In the genomic region with DNA sequence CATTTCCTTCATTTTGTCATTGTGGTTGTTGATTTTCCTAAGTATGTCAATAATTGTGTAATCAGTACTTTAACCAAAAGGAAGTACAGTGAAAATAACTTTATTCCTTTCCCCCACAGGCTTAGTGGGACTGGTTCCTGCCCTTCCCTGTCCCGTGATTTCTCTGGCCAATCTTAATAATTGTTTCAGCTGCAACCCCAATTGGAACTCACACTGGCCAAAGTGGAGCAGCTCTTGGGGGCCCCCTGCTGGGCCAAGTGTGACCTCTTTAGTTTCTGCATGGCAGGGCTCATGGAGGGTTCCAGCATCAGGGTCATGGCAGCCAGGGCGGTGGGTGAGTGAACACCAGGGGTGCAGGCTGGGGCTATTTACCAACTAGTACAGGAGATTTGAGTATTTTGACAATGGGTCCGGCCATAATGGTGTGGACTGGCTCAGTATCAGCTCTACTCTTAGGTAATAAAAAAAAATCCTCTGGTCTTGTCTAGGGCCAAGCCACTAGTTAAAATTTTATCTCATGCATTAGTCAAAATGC, we compare ENCODE assay signal across 1 cellular context.
TF ChIP-seq lines count a peak whose summit lies in the region.

No MANE protein-coding gene starts in this region.

TF ChIP-seq in GM23338, 12 proteins besides CTCF, POLR2A, EP300 and RAD21:
- no peak for TF ChIP-seq ZNF462 (CRISPR knock-in tag; IDR thresholded peaks at IDR 0.05)
